8 cellular contexts compared by ENCODE assay signal in genomic region chr3:128488636-128488994, GRCh38. TPM values are rescaled to one million over a fixed set of nuclear protein-coding genes. Genes with fewer than 3 reads are reported as not detected.
A peak's percentile ranks its signal among the peaks of the same experiment; 100 is the strongest.
DNase-seq lines count a peak whose midpoint lies in the region; ATAC-seq and TF ChIP-seq lines count a peak whose summit lies in the region.

No MANE protein-coding gene starts in this region.

- H3K4me3 ChIP-seq in upper lobe of left lung = peak overlapping the region; percentile 26 to 69 (median 58)

- TF ChIP-seq EP300 in upper lobe of left lung (IDR thresholded peaks at IDR 0.05) = no peak

- peaks cover 41 to 68% (median 56%) of the 10 kb centered on the region in 4 donors for H3K4me1 ChIP-seq in upper lobe of left lung

- no peaks in the 10 kb centered on the region for H3K9me3 Mint-ChIP-seq in activated naive CD4-positive, alpha-beta T cell treated with anti-CD3 and anti-CD28 coated beads, Interleukin-2, amount 50 U/mL, for 24 hours
- no peaks in the 10 kb centered on the region for H3K9me3 Mint-ChIP-seq in activated CD4-positive, alpha-beta memory T cell treated with anti-CD3 and anti-CD28 coated beads, Interleukin-2, amount 10 ng/mL, durations not matched to agents 7 days and 5 days
- no peaks in the 10 kb centered on the region for H3K9me3 Mint-ChIP-seq in immature natural killer cell

- no peak for DNase-seq in activated naive CD4-positive, alpha-beta T cell treated with Interleukin-2 at 50 U/mL for 16 hours
- DNase-seq in activated CD4-positive, alpha-beta memory T cell treated with anti-CD3 and anti-CD28 coated beads, Interleukin-2, amount 10 ng/mL, durations not matched to agents 7 days and 5 days = no peak
- DNase-seq in immature natural killer cell = no peak
- no peak for DNase-seq in upper lobe of left lung
- DNase-seq in CD1c-positive myeloid dendritic cell (ENCODE audit: extremely low spot score) = no peak
- no peak for DNase-seq in effector CD8-positive, alpha-beta T cell (lab: John Stamatoyannopoulos, UW)

- TF ChIP-seq CTCF in upper lobe of left lung (IDR thresholded peaks at IDR 0.05) = no peak

- CTCF ChIA-PET in activated CD4-positive, alpha-beta memory T cell treated with anti-CD3 and anti-CD28 coated beads, Interleukin-2, amount 10 ng/mL, durations not matched to agents 7 days and 5 days (lab: Charles Lee) = no interaction called here

- peaks cover 2% of the 10 kb centered on the region for H3K36me3 Mint-ChIP-seq in activated naive CD4-positive, alpha-beta T cell treated with anti-CD3 and anti-CD28 coated beads, Interleukin-2, amount 50 U/mL, for 24 hours
- H3K36me3 Mint-ChIP-seq in activated CD4-positive, alpha-beta memory T cell treated with anti-CD3 and anti-CD28 coated beads, Interleukin-2, amount 10 ng/mL, durations not matched to agents 7 days and 5 days (ENCODE audit: low read depth) = no peaks in the 10 kb centered on the region
- no peaks in the 10 kb centered on the region for H3K36me3 Mint-ChIP-seq in immature natural killer cell

- peaks cover 0 to 99% (median 68%) of the 10 kb centered on the region in 4 donors for H3K27me3 ChIP-seq in upper lobe of left lung

- H3K9me3 ChIP-seq in upper lobe of left lung = no peaks in the 10 kb centered on the region

- peaks cover 41% of the 10 kb centered on the region for H3K27me3 Mint-ChIP-seq in activated naive CD4-positive, alpha-beta T cell treated with anti-CD3 and anti-CD28 coated beads, Interleukin-2, amount 50 U/mL, for 24 hours
- H3K27me3 Mint-ChIP-seq in activated CD4-positive, alpha-beta memory T cell treated with anti-CD3 and anti-CD28 coated beads, Interleukin-2, amount 10 ng/mL, durations not matched to agents 7 days and 5 days = peaks cover 72% of the 10 kb centered on the region
- H3K27me3 Mint-ChIP-seq in immature natural killer cell (ENCODE audit: low read depth in 3 of 3) = peaks cover 16 to 39% (median 38%) of the 10 kb centered on the region in 3 donors

- peaks cover 28% of the 10 kb centered on the region for H3K4me1 Mint-ChIP-seq in activated naive CD4-positive, alpha-beta T cell treated with anti-CD3 and anti-CD28 coated beads, Interleukin-2, amount 50 U/mL, for 24 hours
- H3K4me1 Mint-ChIP-seq in activated CD4-positive, alpha-beta memory T cell treated with anti-CD3 and anti-CD28 coated beads, Interleukin-2, amount 10 ng/mL, durations not matched to agents 7 days and 5 days = peaks cover 29% of the 10 kb centered on the region
- peaks cover 5 to 19% of the 10 kb centered on the region in 2 donors for H3K4me1 Mint-ChIP-seq in immature natural killer cell

- H3K4me3 Mint-ChIP-seq in activated naive CD4-positive, alpha-beta T cell treated with anti-CD3 and anti-CD28 coated beads, Interleukin-2, amount 50 U/mL, for 24 hours = peak overlapping the region; percentile 75
- peak overlapping the region; percentile 53 for H3K4me3 Mint-ChIP-seq in activated CD4-positive, alpha-beta memory T cell treated with anti-CD3 and anti-CD28 coated beads, Interleukin-2, amount 10 ng/mL, durations not matched to agents 7 days and 5 days
- peak overlapping the region in 4 of 5 donors; percentile 38 to 55 (median 43) for H3K4me3 Mint-ChIP-seq in immature natural killer cell

- peaks cover 0 to 38% (median 5%) of the 10 kb centered on the region in 4 donors for H3K36me3 ChIP-seq in upper lobe of left lung

- no peak for TF ChIP-seq POLR2A in upper lobe of left lung (IDR thresholded peaks at IDR 0.05)

- ATAC-seq in upper lobe of left lung (ENCODE audit: low FRiP score in 2 of 2) = no peak
- ATAC-seq in HG02884 (IDR thresholded peaks at IDR 0.05; ENCODE audit: unreplicated experiment) = no peak

- H3K27ac Mint-ChIP-seq in activated naive CD4-positive, alpha-beta T cell treated with anti-CD3 and anti-CD28 coated beads, Interleukin-2, amount 50 U/mL, for 24 hours = no peak overlapping the region
- H3K27ac Mint-ChIP-seq in activated CD4-positive, alpha-beta memory T cell treated with anti-CD3 and anti-CD28 coated beads, Interleukin-2, amount 10 ng/mL, durations not matched to agents 7 days and 5 days = no peak overlapping the region
- no peak overlapping the region for H3K27ac Mint-ChIP-seq in immature natural killer cell

- WGBS in upper lobe of left lung, 2 donors = 1% methylated on average over 21 of the region's 21 CpGs; no CpG with 5 or more reads in 1 of the 2 donors

- H3K27ac ChIP-seq in upper lobe of left lung = peak overlapping the region; percentile 89 to 94 (median 90)

- POLR2A ChIA-PET in activated CD4-positive, alpha-beta memory T cell treated with anti-CD3 and anti-CD28 coated beads, Interleukin-2, amount 10 ng/mL, durations not matched to agents 7 days and 5 days (lab: Charles Lee) = no interaction called here

RNA-seq across cellular contexts. Expression of gene GATA2, which starts 4.4 kb away (rescaled TPM):
- total RNA-seq in activated CD4-positive, alpha-beta memory T cell treated with anti-CD3 and anti-CD28 coated beads, Interleukin-2, amount 10 ng/mL, durations not matched to agents 7 days and 5 days = under 1 TPM; 0.08 to 0.23 TPM
- polyA plus RNA-seq in immature natural killer cell = under 1 TPM in 1 of 3 donors, not detected in 2; 0.35 TPM
- 10 to 100 TPM; 17.8 to 97.0 (median 63.0) TPM for total RNA-seq in upper lobe of left lung

RNA-seq across cellular contexts. Expression of gene DNAJB8, which starts 21.9 kb away (rescaled TPM):
- total RNA-seq in activated CD4-positive, alpha-beta memory T cell treated with anti-CD3 and anti-CD28 coated beads, Interleukin-2, amount 10 ng/mL, durations not matched to agents 7 days and 5 days = not detected
- polyA plus RNA-seq in immature natural killer cell = not detected
- total RNA-seq in upper lobe of left lung = not detected

Comparison
In these comparisons a context has a peak if more than half of its experiments do, and no peak if none do; other contexts are left out.
1. RNA of gene GATA2, which starts 4.4 kb away (total RNA-seq): 17.8 to 97.0 TPM in upper lobe of left lung; 0.08 to 0.23 TPM in activated CD4-positive, alpha-beta memory T cell treated with anti-CD3 and anti-CD28 coated beads, Interleukin-2, amount 10 ng/mL, durations not matched to agents 7 days and 5 days; every median in the first group is over 10 times any median in the second.
2. Peak in every context shown above with its lines, with median percentiles within 50 percentile points of each other: H3K4me3 Mint-ChIP-seq.